Comparison of ENCODE assay signal across 1 cellular context in the genomic region with DNA sequence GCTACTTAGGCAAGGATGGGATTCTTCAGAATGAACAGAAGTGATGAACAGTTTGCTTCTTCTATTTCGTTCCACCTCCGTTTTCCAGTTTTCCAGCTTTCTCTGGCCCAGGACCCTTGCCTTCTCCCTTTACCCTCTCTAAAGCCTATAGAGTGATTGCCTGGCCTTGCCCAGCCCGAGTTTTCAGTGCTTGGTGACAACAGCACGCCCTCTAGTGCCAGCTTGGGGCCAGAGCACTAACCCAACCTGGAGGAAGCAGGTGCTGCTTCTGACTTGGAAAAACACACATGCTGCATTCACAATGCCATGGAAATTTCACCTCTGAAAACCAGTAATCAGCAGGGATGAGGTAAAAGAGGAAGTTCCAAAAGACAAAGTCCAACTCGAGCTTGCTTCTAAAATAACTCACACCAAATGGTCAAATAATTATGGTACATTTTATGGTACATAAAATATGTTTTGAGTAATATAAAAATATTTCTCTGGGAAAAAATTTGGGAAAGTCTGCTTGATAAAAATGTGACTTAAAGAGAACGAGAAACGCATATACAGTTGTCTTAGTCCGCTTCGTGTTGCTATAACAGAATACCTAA.
TF ChIP-seq lines count a peak whose summit lies in the region.

No MANE protein-coding gene starts in this region.

TF ChIP-seq in HepG2, 621 proteins besides CTCF, POLR2A, EP300 and RAD21 (continued from another document):
- TF ChIP-seq, protein P1, sequence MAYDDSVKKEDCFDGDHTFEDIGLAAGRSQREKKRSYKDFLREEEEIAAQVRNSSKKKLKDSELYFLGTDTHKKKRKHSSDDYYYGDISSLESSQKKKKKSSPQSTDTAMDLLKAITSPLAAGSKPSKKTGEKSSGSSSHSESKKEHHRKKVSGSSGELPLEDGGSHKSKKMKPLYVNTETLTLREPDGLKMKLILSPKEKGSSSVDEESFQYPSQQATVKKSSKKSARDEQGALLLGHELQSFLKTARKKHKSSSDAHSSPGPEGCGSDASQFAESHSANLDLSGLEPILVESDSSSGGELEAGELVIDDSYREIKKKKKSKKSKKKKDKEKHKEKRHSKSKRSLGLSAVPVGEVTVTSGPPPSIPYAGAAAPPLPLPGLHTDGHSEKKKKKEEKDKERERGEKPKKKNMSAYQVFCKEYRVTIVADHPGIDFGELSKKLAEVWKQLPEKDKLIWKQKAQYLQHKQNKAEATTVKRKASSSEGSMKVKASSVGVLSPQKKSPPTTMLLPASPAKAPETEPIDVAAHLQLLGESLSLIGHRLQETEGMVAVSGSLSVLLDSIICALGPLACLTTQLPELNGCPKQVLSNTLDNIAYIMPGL (CRISPR knock-in tag; IDR thresholded peaks at IDR 0.05; ENCODE audit: borderline replicate concordance in 1 of 2, low read depth in 1 of 2), result peak in 1 of 2 experiments; percentile 64; a peak in 1 of 4 replicates
- TF ChIP-seq, protein P2, sequence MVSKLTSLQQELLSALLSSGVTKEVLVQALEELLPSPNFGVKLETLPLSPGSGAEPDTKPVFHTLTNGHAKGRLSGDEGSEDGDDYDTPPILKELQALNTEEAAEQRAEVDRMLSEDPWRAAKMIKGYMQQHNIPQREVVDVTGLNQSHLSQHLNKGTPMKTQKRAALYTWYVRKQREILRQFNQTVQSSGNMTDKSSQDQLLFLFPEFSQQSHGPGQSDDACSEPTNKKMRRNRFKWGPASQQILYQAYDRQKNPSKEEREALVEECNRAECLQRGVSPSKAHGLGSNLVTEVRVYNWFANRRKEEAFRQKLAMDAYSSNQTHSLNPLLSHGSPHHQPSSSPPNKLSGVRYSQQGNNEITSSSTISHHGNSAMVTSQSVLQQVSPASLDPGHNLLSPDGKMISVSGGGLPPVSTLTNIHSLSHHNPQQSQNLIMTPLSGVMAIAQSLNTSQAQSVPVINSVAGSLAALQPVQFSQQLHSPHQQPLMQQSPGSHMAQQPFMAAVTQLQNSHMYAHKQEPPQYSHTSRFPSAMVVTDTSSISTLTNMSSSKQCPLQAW (CRISPR knock-in tag; IDR thresholded peaks at IDR 0.05), result peak; percentile 62; the same call in 1 of the 2 replicates
- 0 out of 2 replicates have a peak, but pooled peaks have one; percentile 15 for TF ChIP-seq KAT8 (CRISPR knock-in tag; IDR thresholded peaks at IDR 0.05)
- TF ChIP-seq AHR (CRISPR knock-in tag; IDR thresholded peaks at IDR 0.05), result no peak
- TF ChIP-seq CBX1 (IDR thresholded peaks at IDR 0.05; ENCODE audit: low read depth), result no peak
- peak; percentile 39; the same call in 1 of the 2 replicates for TF ChIP-seq SALL1 (CRISPR knock-in tag; IDR thresholded peaks at IDR 0.05)
- TF ChIP-seq MXD4 (CRISPR knock-in tag; IDR thresholded peaks at IDR 0.05), result no peak
- TF ChIP-seq ZFX (CRISPR knock-in tag; IDR thresholded peaks at IDR 0.05; ENCODE audit: low read depth), result peak; percentile 27; the same call in 1 of the 2 replicates
- TF ChIP-seq, protein P3, sequence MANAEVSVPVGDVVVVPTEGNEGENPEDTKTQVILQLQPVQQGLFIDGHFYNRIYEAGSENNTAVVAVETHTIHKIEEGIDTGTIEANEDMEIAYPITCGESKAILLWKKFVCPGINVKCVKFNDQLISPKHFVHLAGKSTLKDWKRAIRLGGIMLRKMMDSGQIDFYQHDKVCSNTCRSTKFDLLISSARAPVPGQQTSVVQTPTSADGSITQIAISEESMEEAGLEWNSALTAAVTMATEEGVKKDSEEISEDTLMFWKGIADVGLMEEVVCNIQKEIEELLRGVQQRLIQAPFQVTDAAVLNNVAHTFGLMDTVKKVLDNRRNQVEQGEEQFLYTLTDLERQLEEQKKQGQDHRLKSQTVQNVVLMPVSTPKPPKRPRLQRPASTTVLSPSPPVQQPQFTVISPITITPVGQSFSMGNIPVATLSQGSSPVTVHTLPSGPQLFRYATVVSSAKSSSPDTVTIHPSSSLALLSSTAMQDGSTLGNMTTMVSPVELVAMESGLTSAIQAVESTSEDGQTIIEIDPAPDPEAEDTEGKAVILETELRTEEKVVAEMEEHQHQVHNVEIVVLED (CRISPR knock-in tag; IDR thresholded peaks at IDR 0.05; ENCODE audit: borderline replicate concordance), result 0 out of 2 replicates have a peak, but pooled peaks have one; percentile 21
- no peak for TF ChIP-seq TCF12 (IDR thresholded peaks at IDR 0.05)
- no peak for TF ChIP-seq TCF12 (CRISPR knock-in tag; IDR thresholded peaks at IDR 0.05)
- TF ChIP-seq YY1 (IDR thresholded peaks at IDR 0.05; ENCODE audit: insufficient read depth, insufficient replicate concordance, low read depth, low read length), result peak; percentile 17
- TF ChIP-seq SPEN (CRISPR knock-in tag; IDR thresholded peaks at IDR 0.05; ENCODE audit: low read depth), result 0 out of 2 replicates have a peak, but pooled peaks have one; percentile 20
- no peak for TF ChIP-seq ZNF432 (CRISPR knock-in tag; IDR thresholded peaks at IDR 0.05; ENCODE audit: borderline replicate concordance)
- TF ChIP-seq, protein P4, sequence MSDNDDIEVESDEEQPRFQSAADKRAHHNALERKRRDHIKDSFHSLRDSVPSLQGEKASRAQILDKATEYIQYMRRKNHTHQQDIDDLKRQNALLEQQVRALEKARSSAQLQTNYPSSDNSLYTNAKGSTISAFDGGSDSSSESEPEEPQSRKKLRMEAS (IDR thresholded peaks at IDR 0.05), result no peak
- TF ChIP-seq SRY (CRISPR knock-in tag; IDR thresholded peaks at IDR 0.05), result no peak
- TF ChIP-seq XRCC5 (optimal IDR thresholded peaks at IDR 0.05; ENCODE audit: low read length), result peak; percentile 90
- TF ChIP-seq, protein P5, sequence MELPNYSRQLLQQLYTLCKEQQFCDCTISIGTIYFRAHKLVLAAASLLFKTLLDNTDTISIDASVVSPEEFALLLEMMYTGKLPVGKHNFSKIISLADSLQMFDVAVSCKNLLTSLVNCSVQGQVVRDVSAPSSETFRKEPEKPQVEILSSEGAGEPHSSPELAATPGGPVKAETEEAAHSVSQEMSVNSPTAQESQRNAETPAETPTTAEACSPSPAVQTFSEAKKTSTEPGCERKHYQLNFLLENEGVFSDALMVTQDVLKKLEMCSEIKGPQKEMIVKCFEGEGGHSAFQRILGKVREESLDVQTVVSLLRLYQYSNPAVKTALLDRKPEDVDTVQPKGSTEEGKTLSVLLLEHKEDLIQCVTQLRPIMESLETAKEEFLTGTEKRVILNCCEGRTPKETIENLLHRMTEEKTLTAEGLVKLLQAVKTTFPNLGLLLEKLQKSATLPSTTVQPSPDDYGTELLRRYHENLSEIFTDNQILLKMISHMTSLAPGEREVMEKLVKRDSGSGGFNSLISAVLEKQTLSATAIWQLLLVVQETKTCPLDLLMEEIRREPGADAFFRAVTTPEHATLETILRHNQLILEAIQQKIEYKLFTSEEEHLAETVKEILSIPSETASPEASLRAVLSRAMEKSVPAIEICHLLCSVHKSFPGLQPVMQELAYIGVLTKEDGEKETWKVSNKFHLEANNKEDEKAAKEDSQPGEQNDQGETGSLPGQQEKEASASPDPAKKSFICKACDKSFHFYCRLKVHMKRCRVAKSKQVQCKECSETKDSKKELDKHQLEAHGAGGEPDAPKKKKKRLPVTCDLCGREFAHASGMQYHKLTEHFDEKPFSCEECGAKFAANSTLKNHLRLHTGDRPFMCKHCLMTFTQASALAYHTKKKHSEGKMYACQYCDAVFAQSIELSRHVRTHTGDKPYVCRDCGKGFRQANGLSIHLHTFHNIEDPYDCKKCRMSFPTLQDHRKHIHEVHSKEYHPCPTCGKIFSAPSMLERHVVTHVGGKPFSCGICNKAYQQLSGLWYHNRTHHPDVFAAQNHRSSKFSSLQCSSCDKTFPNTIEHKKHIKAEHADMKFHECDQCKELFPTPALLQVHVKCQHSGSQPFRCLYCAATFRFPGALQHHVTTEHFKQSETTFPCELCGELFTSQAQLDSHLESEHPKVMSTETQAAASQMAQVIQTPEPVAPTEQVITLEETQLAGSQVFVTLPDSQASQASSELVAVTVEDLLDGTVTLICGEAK (IDR thresholded peaks at IDR 0.05), result no peak
- TF ChIP-seq, protein P5 (CRISPR knock-in tag; IDR thresholded peaks at IDR 0.05), result no peak
- no peak for TF ChIP-seq ZNF775 (CRISPR knock-in tag; IDR thresholded peaks at IDR 0.05; ENCODE audit: borderline replicate concordance)
- no peak for TF ChIP-seq THAP11 (CRISPR knock-in tag; IDR thresholded peaks at IDR 0.05)
